Comparison of ENCODE assay signal across 9 cellular contexts in the genomic region with DNA sequence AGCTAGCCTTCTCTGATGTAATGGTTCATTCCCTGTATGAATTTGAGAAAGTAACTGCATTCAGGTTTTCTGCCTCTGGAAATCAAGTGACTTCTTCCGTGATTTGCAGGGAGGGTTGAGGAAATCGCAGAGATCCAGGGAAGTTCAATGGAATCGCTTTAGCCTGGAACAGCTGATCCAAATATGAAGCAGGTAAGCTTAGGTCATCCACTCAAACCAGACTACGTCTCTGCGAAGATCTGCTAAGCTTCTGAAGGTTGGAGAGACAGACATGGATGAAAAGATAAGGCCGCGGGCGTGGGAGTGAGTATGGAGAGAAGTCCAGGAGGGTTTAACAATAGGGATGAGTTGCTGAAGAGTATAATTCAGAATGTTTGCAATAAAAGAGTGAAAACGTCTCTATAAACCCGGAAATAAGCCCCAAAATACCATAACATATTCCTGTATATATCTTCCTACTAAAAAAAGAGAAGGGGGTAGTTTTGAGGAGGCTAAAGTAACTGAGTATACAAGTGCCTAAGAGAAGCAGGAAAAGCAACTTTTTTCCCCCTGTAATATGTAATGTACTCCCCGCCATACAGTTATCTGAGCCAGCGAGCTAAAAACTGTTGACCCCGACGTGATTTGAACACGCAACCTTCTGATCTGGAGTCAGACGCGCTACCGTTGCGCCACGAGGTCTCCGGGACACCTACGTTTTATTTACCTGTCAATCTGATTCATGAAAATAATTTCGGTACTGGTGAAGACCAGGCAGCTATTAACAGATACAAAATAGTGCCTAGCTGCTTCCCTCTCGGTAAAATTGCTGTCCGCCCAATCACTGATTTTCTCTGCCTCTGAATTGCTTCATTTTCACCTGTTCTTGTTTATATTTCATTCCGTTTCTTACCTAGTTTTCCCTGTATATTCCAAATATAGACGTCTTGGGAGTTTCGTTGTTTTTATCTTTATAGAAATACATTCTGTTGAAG. TPM values are rescaled to one million over a fixed set of nuclear protein-coding genes. Genes with fewer than 3 reads are reported as not detected.
DNase-seq lines count a peak whose midpoint lies in the region; ATAC-seq and TF ChIP-seq lines count a peak whose summit lies in the region.
"Had no signal": no experiment of that assay in that cellular context is flagged by ENCODE, and none has a peak within 500 bp of the region (broad histone marks: within the 10 kb centered on the region; RNA-seq: fewer than 3 reads in every experiment).

No MANE protein-coding gene starts in this region.

- peak overlapping the region; percentile 81 for H3K4me3 Mint-ChIP-seq in activated CD8-positive, alpha-beta T cell treated with anti-CD3 and anti-CD28 coated beads for 36 hours

- H3K36me3 Mint-ChIP-seq in activated CD8-positive, alpha-beta T cell treated with anti-CD3 and anti-CD28 coated beads for 36 hours (ENCODE audit: low read depth), result peaks cover 4% of the 10 kb centered on the region

- peak overlapping the region; percentile 43 for H3K27ac Mint-ChIP-seq in activated CD8-positive, alpha-beta T cell treated with anti-CD3 and anti-CD28 coated beads for 36 hours

- intact Hi-C loops in activated CD8-positive, alpha-beta T cell treated with anti-CD3 and anti-CD28 coated beads for 36 hours (cut with micrococcal nuclease), result loop anchor here (5.0 kb wide), 1 partner anchor 221 kb away; no protein-coding TSS in a partner anchor
- intact Hi-C loops in vagina (cut with DNase I), result no loop called here

- POLR2A ChIA-PET in activated CD8-positive, alpha-beta T cell treated with anti-CD3 and anti-CD28 coated beads for 36 hours (lab: Charles Lee), result interaction anchor here (0.9 to 2.2 kb wide), 11 partner anchors 8 to 816 kb away, joined by 3 to 9 read pairs (median 4); a partner anchor contains a TSS

- TF ChIP-seq CTCF in activated CD8-positive, alpha-beta T cell treated with anti-CD3 and anti-CD28 coated beads for 36 hours (IDR thresholded peaks at IDR 0.05), result no peak
- TF ChIP-seq CTCF in fibroblast of mammary gland (conservative IDR thresholded peaks at IDR 0.05; ENCODE audit: control insufficient read depth, insufficient read depth, low read depth, low read length) (no peak), vagina (IDR thresholded peaks at IDR 0.05) (no peak)

- peak; percentile 57 for ATAC-seq in activated CD8-positive, alpha-beta T cell treated with anti-CD3 and anti-CD28 coated beads for 36 hours
- no peak for ATAC-seq in HG02571 (IDR thresholded peaks at IDR 0.05; ENCODE audit: unreplicated experiment)

- no peaks in the 10 kb centered on the region for H3K9me3 Mint-ChIP-seq in activated CD8-positive, alpha-beta T cell treated with anti-CD3 and anti-CD28 coated beads for 36 hours

- peaks cover 19% of the 10 kb centered on the region for H3K27me3 Mint-ChIP-seq in activated CD8-positive, alpha-beta T cell treated with anti-CD3 and anti-CD28 coated beads for 36 hours

- TF ChIP-seq POLR2A in vagina (IDR thresholded peaks at IDR 0.05), result no peak

- no peaks in the 10 kb centered on the region for H3K9me3 ChIP-seq in vagina

- H3K4me1 ChIP-seq in vagina, result peaks cover 11% of the 10 kb centered on the region

- CTCF ChIA-PET in activated CD8-positive, alpha-beta T cell treated with anti-CD3 and anti-CD28 coated beads for 36 hours (lab: Charles Lee), result interaction anchor here (0.7 to 6.2 kb wide), 9 partner anchors 11 to 264 kb away, joined by 3 to 31 read pairs (median 3); a partner anchor contains a TSS

- DNase-seq in NCI-H1436 (lab: John Stamatoyannopoulos, UW) (peak; percentile 73), NCI-H1436 treated with DMSO at 0.1 percent for 48 hours (lab: John Stamatoyannopoulos, UW) (no peak), NCI-H226 (peak; percentile 65), fibroblast of mammary gland (ENCODE audit: low read depth) (peak; percentile 66), vagina (ENCODE audit: extremely low spot score in 2 of 2) (no peak)
- peak; percentile 73 for DNase-seq in activated CD8-positive, alpha-beta T cell treated with anti-CD3 and anti-CD28 coated beads for 36 hours
- peak; percentile 51 to 57 for DNase-seq in stimulated activated CD4-positive, alpha-beta T cell treated with anti-CD3 and anti-CD28 coated beads, Interleukin-4, amount 100 ng/mL, for 4 hours

- H3K4me1 Mint-ChIP-seq in activated CD8-positive, alpha-beta T cell treated with anti-CD3 and anti-CD28 coated beads for 36 hours (ENCODE audit: low read depth), result peaks cover 43% of the 10 kb centered on the region

- H3K36me3 ChIP-seq in vagina, result no peaks in the 10 kb centered on the region

- H3K27me3 ChIP-seq in vagina, result peaks cover 8% of the 10 kb centered on the region

- H3K27ac ChIP-seq in vagina, result no peak overlapping the region
- H3K27ac ChIP-seq: C4-2B had no signal

- H3K4me3 ChIP-seq in fibroblast of mammary gland (ENCODE audit: control insufficient read depth, low read depth, low read length) (peak overlapping the region; percentile 72), vagina (no peak overlapping the region)

RNA-seq across cellular contexts. Expression of a gene that starts 33.9 kb away (rescaled TPM):
- total RNA-seq in activated CD8-positive, alpha-beta T cell treated with anti-CD3 and anti-CD28 coated beads for 36 hours, result 10 to 100 TPM; 58.4 to 63.5 TPM
- 18.2 TPM for total RNA-seq in vagina

RNA-seq across cellular contexts. Expression of a gene that starts 51.8 kb away (rescaled TPM):
- 10 to 100 TPM; 12.8 to 16.1 TPM for total RNA-seq in activated CD8-positive, alpha-beta T cell treated with anti-CD3 and anti-CD28 coated beads for 36 hours
- 6.1 TPM for total RNA-seq in vagina

Comparison
In these comparisons a context has a peak if more than half of its experiments do, and no peak if none do; other contexts are left out.
1. DNase-seq: peak in NCI-H1436 (single experiment), NCI-H226 (single experiment), activated CD8-positive, alpha-beta T cell treated with anti-CD3 and anti-CD28 coated beads for 36 hours (single experiment), fibroblast of mammary gland (single experiment) and stimulated activated CD4-positive, alpha-beta T cell treated with anti-CD3 and anti-CD28 coated beads, Interleukin-4, amount 100 ng/mL, for 4 hours (2 of 2); none in NCI-H1436 treated with DMSO at 0.1 percent for 48 hours (single experiment) and vagina (0 of 2).